Comparison of ENCODE assay signal across 8 cellular contexts in the genomic region with DNA sequence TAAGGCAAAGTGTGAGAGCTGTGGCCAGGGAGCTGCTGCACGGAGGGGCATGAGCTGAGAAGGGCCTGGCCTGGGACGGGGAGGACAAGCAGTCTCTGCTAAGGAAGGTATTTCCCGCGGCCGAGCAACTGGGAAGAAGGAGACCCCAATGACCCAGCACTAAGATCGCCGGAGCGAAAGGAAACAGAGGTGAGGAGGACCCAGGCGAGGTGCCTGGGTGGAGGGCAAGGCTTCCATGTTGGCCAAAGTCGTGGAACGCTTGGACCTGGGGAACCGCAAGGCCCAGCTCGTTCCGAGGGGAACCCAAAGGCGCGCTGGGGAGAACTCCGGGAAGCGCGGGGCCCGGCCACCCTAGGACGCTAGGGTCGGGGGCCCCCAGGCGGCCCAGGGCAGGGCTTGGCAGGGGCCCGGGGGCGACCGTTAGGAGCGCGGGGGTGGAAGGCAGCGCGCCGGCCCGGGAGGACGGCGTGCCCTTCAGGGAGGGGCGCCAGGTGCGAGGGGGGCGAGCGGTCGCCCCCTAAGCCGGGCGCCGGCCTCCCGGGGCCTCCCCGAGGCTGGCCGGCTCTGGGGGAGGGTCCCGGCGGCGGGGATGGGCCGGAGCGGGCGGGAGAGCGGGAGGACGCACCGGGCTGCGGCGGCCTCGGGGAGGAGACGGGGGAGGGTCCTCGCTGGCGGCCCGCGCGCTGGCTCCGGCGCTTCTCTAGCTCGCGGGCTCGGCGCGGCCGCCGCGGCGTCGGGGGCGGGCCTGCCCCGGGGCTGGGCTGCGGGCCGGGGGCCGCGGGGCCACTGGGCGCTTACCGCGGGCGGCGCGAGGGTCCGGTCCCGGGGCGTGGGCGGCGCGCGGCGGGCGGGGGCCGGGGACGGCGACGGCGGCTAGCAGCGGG. TPM values are rescaled to one million over a fixed set of nuclear protein-coding genes. Genes with fewer than 3 reads are reported as not detected.
DNase-seq lines count a peak whose midpoint lies in the region; ATAC-seq lines count a peak whose summit lies in the region.

No MANE protein-coding gene starts in this region.

- no peaks in the 10 kb centered on the region for H3K9me3 Mint-ChIP-seq in activated CD4-positive, alpha-beta T cell treated with anti-CD3 and anti-CD28 coated beads, Interleukin-2, amount 10 ng/mL, durations not matched to agents 24 days and 14 days
- no peaks in the 10 kb centered on the region for H3K9me3 Mint-ChIP-seq in immature natural killer cell

- H3K27me3 ChIP-seq in stomach smooth muscle (ENCODE audit: control insufficient read depth in 1 of 2, insufficient read depth in 2 of 2, low read length in 2 of 2): no peaks in the 10 kb centered on the region

- peaks cover 44% of the 10 kb centered on the region for H3K4me1 ChIP-seq in stomach smooth muscle (ENCODE audit: control insufficient read depth, insufficient read depth, low read length)

- H3K27ac Mint-ChIP-seq in activated CD4-positive, alpha-beta T cell treated with anti-CD3 and anti-CD28 coated beads, Interleukin-2, amount 10 ng/mL, durations not matched to agents 24 days and 14 days: peak overlapping the region; percentile 96
- peak overlapping the region; percentile 85 to 97 (median 92) for H3K27ac Mint-ChIP-seq in immature natural killer cell

- intact Hi-C loops in activated CD4-positive, alpha-beta T cell treated with anti-CD3 and anti-CD28 coated beads, Interleukin-2, amount 10 ng/mL, durations not matched to agents 24 days and 14 days (cut with micrococcal nuclease): loop anchor here (1.0 to 5.0 kb wide), 3 partner anchors 81 to 216 kb away; a partner anchor contains a TSS

- ATAC-seq in HG03175 (IDR thresholded peaks at IDR 0.05; ENCODE audit: unreplicated experiment): peak; percentile 28

- peaks cover 10% of the 10 kb centered on the region for H3K36me3 Mint-ChIP-seq in activated CD4-positive, alpha-beta T cell treated with anti-CD3 and anti-CD28 coated beads, Interleukin-2, amount 10 ng/mL, durations not matched to agents 24 days and 14 days (ENCODE audit: low read depth)
- no peaks in the 10 kb centered on the region for H3K36me3 Mint-ChIP-seq in immature natural killer cell

- peak overlapping the region; percentile 95 for H3K4me3 Mint-ChIP-seq in activated CD4-positive, alpha-beta T cell treated with anti-CD3 and anti-CD28 coated beads, Interleukin-2, amount 10 ng/mL, durations not matched to agents 24 days and 14 days
- peak overlapping the region; percentile 90 to 96 (median 94) for H3K4me3 Mint-ChIP-seq in immature natural killer cell

- H3K4me1 Mint-ChIP-seq in activated CD4-positive, alpha-beta T cell treated with anti-CD3 and anti-CD28 coated beads, Interleukin-2, amount 10 ng/mL, durations not matched to agents 24 days and 14 days: peaks cover 28% of the 10 kb centered on the region
- H3K4me1 Mint-ChIP-seq in immature natural killer cell: peaks cover 33 to 46% of the 10 kb centered on the region in 2 donors

- peak overlapping the region; percentile 62 to 80 for H3K9ac ChIP-seq in stomach smooth muscle (ENCODE audit: low read length in 2 of 2)

- H3K4me3 ChIP-seq in stomach smooth muscle (ENCODE audit: low read length in 2 of 2): peak overlapping the region; percentile 78 to 83

- peaks cover 3 to 6% of the 10 kb centered on the region in 2 donors for H3K36me3 ChIP-seq in stomach smooth muscle (ENCODE audit: control insufficient read depth in 2 of 2, insufficient read depth in 2 of 2, low read length in 2 of 2)

- H3K27ac ChIP-seq in angular gyrus (ENCODE audit: low read depth, low read length) (peak overlapping the region; percentile 35), stomach smooth muscle (ENCODE audit: low read length) (peak overlapping the region; percentile 37)

- H3K27me3 Mint-ChIP-seq in activated CD4-positive, alpha-beta T cell treated with anti-CD3 and anti-CD28 coated beads, Interleukin-2, amount 10 ng/mL, durations not matched to agents 24 days and 14 days: peaks cover 13% of the 10 kb centered on the region
- H3K27me3 Mint-ChIP-seq in immature natural killer cell (ENCODE audit: low read depth in 3 of 3): peaks cover 10 to 20% (median 17%) of the 10 kb centered on the region in 3 donors

- DNase-seq in activated CD4-positive, alpha-beta T cell treated with anti-CD3 and anti-CD28 coated beads, Interleukin-2, amount 10 ng/mL, durations not matched to agents 24 days and 14 days: peak; percentile 69
- DNase-seq in activated CD4-positive, alpha-beta T cell treated with anti-CD3 and anti-CD28 coated beads for 4 hours: no peak
- no peak for DNase-seq in immature natural killer cell
- no peak for DNase-seq in stimulated activated CD4-positive, alpha-beta T cell treated with anti-CD3 and anti-CD28 coated beads, Interleukin-2, amount 100 ng/mL, for 48 hours
- no peak for DNase-seq in central memory CD4-positive, alpha-beta T cell

- no peaks in the 10 kb centered on the region for H3K9me3 ChIP-seq in stomach smooth muscle (ENCODE audit: control insufficient read depth in 2 of 2, low read length in 2 of 2)

RNA-seq across cellular contexts. Expression of a gene that starts 0.5 kb away (rescaled TPM):
- total RNA-seq in activated CD4-positive, alpha-beta T cell treated with anti-CD3 and anti-CD28 coated beads, Interleukin-2, amount 10 ng/mL, durations not matched to agents 24 days and 14 days: 48.8 and 52.2 TPM in 2 replicates
- polyA plus RNA-seq in immature natural killer cell: 1 to 10 TPM in 1 of 3 donors, under 1 TPM in 2; 0.03 to 2.0 (median 0.47) TPM

RNA-seq across cellular contexts. Expression of a gene that starts 12.4 kb away (rescaled TPM):
- 77.3 and 77.7 TPM in 2 replicates for total RNA-seq in activated CD4-positive, alpha-beta T cell treated with anti-CD3 and anti-CD28 coated beads, Interleukin-2, amount 10 ng/mL, durations not matched to agents 24 days and 14 days
- polyA plus RNA-seq in immature natural killer cell: 10 to 100 TPM; 65.1 to 70.3 (median 67.0) TPM

RNA-seq across cellular contexts. Expression of a gene that starts 20.0 kb away (rescaled TPM):
- 205 and 211 TPM in 2 replicates for total RNA-seq in activated CD4-positive, alpha-beta T cell treated with anti-CD3 and anti-CD28 coated beads, Interleukin-2, amount 10 ng/mL, durations not matched to agents 24 days and 14 days
- 10 to 100 TPM; 61.4 to 71.8 (median 64.8) TPM for polyA plus RNA-seq in immature natural killer cell

RNA-seq across cellular contexts. Expression of a gene that starts 26.7 kb away (rescaled TPM):
- 0.40 TPM in 1 of 2 replicates, not detected in the other for total RNA-seq in activated CD4-positive, alpha-beta T cell treated with anti-CD3 and anti-CD28 coated beads, Interleukin-2, amount 10 ng/mL, durations not matched to agents 24 days and 14 days
- not detected for polyA plus RNA-seq in immature natural killer cell

RNA-seq across cellular contexts. Expression of a gene that starts 37.3 kb away (rescaled TPM):
- total RNA-seq in activated CD4-positive, alpha-beta T cell treated with anti-CD3 and anti-CD28 coated beads, Interleukin-2, amount 10 ng/mL, durations not matched to agents 24 days and 14 days: not detected in 2 replicates
- polyA plus RNA-seq in immature natural killer cell: not detected
